ENCODE assay signal across 31 cellular contexts in the genomic region with DNA sequence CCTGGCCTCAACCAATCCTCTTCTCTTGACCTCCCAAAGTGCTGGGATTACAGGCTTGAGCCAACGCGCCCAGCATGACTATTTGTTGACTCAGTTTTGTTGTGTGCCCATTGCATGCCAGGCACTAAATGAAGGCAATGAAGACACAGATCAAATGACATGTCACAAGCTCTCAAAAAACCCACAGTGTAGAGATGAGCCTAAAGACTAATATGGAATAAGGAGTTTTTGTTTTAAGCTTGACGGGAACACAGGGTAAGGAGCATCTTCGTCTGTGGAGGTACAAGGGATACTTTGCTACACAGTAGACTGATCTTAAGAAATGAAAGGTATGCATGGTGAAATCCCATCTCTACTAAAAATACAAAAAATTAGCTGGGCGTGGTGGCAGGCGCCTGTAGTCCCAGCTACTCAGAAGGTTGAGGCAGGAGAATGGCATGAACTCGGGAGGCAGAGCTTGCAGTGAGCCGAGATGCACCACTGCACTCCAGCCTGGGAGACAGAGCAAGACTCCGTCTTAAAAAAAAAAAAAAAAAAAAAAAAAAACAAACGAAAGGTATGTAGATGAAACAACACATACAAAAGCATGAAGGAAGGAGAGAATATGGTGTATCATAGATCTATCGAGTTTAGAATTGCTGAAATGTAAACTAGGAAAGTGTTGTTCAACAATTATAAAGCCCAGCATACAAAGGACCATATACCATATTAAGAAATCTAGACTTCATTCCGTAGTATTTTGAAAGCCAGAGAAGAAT.
"Had no signal": no experiment of that assay in that cellular context is flagged by ENCODE, and none has a peak within 500 bp of the region (broad histone marks: within the 10 kb centered on the region; RNA-seq: fewer than 3 reads in every experiment).

No MANE protein-coding gene starts in this region.

- DNase-seq: dermis blood vessel endothelial cell; effector memory CD4-positive, alpha-beta T cell; erythroblast; esophagus squamous epithelium; foreskin melanocyte; hypothalamus; immature natural killer cell; islet precursor cell; mesenchymal stem cell; mucosa of descending colon; naive B cell; right lobe of liver; small intestine; stimulated activated CD4-positive, alpha-beta T cell treated with anti-CD3 and anti-CD28 coated beads, Interleukin-15, amount 100 ng/mL, for 24 hours; stimulated activated CD4-positive, alpha-beta T cell treated with anti-CD3 and anti-CD28 coated beads, Interleukin-2, amount 100 ng/mL, for 48 hours; stimulated activated naive CD4-positive, alpha-beta T cell treated with Interleukin-2 at 50 U/mL for 16 hours; substantia nigra; testis; tibial artery; upper lobe of left lung had no signal

- H3K4me3 Mint-ChIP-seq: immature natural killer cell; mesothelial cell of epicardium; naive B cell; natural killer cell treated with Interleukin-12 subunit alpha and Interleukin-12 subunit beta and Interleukin-15 and Interleukin-18, amount 100 ng/mL, for 72 hours; neural crest cell had no signal

- FAIRE-seq: endothelial cell of umbilical vein, small intestine had no signal

- H3K9ac ChIP-seq: parathyroid adenoma had no signal

- ATAC-seq: left lobe of liver; mucosa of descending colon; natural killer cell treated with Interleukin-12 subunit alpha and Interleukin-12 subunit beta and Interleukin-15 and Interleukin-18, amount 100 ng/mL, for 72 hours; right lobe of liver had no signal

- H3K4me3 ChIP-seq: coronary artery, esophagus squamous epithelium, lung, mucosa of descending colon, right lobe of liver, testis, tibial artery, upper lobe of left lung, vagina had no signal

- H3K9me3 ChIP-seq: esophagus squamous epithelium, mucosa of descending colon, neutrophil, right lobe of liver, testis, tibial artery, upper lobe of left lung, vagina had no signal

- H3K36me3 ChIP-seq: esophagus squamous epithelium, neutrophil, right lobe of liver, tibial artery, upper lobe of left lung, vagina had no signal

- H3K4me1 ChIP-seq: esophagus squamous epithelium, parathyroid adenoma, right lobe of liver, testis, upper lobe of left lung, vagina had no signal

- H3K27ac ChIP-seq: coronary artery, esophagus squamous epithelium, neutrophil, parathyroid adenoma, right lobe of liver, testis, tibial artery, upper lobe of left lung, vagina had no signal

- H2AFZ ChIP-seq: parathyroid adenoma had no signal

- H3K36me3 Mint-ChIP-seq: immature natural killer cell; mesothelial cell of epicardium; naive B cell; natural killer cell treated with Interleukin-12 subunit alpha and Interleukin-12 subunit beta and Interleukin-15 and Interleukin-18, amount 100 ng/mL, for 72 hours had no signal

- H3K27me3 ChIP-seq: esophagus squamous epithelium, neutrophil, right lobe of liver, testis, tibial artery, upper lobe of left lung, vagina had no signal

- H3K27ac Mint-ChIP-seq: immature natural killer cell; mesothelial cell of epicardium; naive B cell; natural killer cell treated with Interleukin-12 subunit alpha and Interleukin-12 subunit beta and Interleukin-15 and Interleukin-18, amount 100 ng/mL, for 72 hours; progenitor cell of endocrine pancreas had no signal

- H3K27me3 Mint-ChIP-seq: progenitor cell of endocrine pancreas had no signal

- H3K4me1 Mint-ChIP-seq: immature natural killer cell, naive B cell had no signal

- H3K79me2 ChIP-seq: parathyroid adenoma had no signal
